17 cellular contexts compared by ENCODE assay signal in the genomic region with DNA sequence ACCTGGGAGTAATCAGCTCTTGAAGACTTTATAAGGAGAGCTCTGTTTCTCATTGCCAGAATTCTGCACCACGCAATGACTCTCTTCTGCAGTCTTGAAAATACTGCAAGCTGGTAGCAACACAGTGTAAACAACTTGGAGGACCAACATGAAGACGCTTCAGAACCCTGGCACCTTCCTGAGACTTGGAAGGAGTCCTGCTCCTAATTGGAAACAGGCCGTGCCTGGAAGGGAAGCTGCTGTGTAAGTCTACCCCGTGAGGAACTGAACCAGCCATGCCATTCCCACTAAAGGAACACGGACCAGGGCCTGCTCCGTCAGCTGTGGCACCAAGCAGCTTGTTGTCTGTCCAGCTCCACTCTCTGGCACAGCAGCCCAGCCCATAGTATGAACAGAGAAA.
"Had no signal": no experiment of that assay in that cellular context is flagged by ENCODE, and none has a peak within 500 bp of the region (broad histone marks: within the 10 kb centered on the region; RNA-seq: fewer than 3 reads in every experiment).

No MANE protein-coding gene starts in this region.

- H3K4me1 ChIP-seq: gastroesophageal sphincter, spleen, testis, tibial nerve had no signal

- ATAC-seq: gastroesophageal sphincter; left colon; naive thymus-derived CD4-positive, alpha-beta T cell; sciatic nerve; stimulated activated naive CD8-positive, alpha-beta T cell treated with anti-CD3 and anti-CD28 coated beads, Interleukin-15, amount 100 ng/mL, for 72 hours had no signal

- H3K9me3 ChIP-seq: gastroesophageal sphincter, neutrophil, spleen, testis, tibial nerve had no signal

- H3K27ac ChIP-seq: coronary artery, dorsolateral prefrontal cortex, gastroesophageal sphincter, neutrophil, spleen, testis, tibial nerve had no signal

- H3K36me3 ChIP-seq: gastroesophageal sphincter, neutrophil, spleen, tibial nerve had no signal

- H3K4me3 ChIP-seq: coronary artery, dorsolateral prefrontal cortex, gastroesophageal sphincter, spleen, testis, tibial nerve had no signal

- DNase-seq: dorsolateral prefrontal cortex; effector CD8-positive, alpha-beta T cell; left colon; mammary epithelial cell; naive thymus-derived CD4-positive, alpha-beta T cell; nephron progenitor cell; spleen; stimulated activated CD4-positive, alpha-beta T cell treated with anti-CD3 and anti-CD28 coated beads, Interleukin-15, amount 100 ng/mL, for 24 hours; stimulated activated CD4-positive, alpha-beta T cell treated with anti-CD3 and anti-CD28 coated beads, Interleukin-1b, Interleukin-23, amount 100 ng/mL, for 48 hours; stimulated activated CD4-positive, alpha-beta T cell treated with anti-CD3 and anti-CD28 coated beads, Interleukin-4, amount 100 ng/mL, for 24 hours; stimulated activated naive CD8-positive, alpha-beta T cell treated with anti-CD3 and anti-CD28 coated beads, Interleukin-15, amount 100 ng/mL, for 72 hours; testis had no signal

- H3K27me3 ChIP-seq: gastroesophageal sphincter, neutrophil, spleen, testis, tibial nerve had no signal
